Comparison of ENCODE assay signal across 1 cellular context in the genomic region with DNA sequence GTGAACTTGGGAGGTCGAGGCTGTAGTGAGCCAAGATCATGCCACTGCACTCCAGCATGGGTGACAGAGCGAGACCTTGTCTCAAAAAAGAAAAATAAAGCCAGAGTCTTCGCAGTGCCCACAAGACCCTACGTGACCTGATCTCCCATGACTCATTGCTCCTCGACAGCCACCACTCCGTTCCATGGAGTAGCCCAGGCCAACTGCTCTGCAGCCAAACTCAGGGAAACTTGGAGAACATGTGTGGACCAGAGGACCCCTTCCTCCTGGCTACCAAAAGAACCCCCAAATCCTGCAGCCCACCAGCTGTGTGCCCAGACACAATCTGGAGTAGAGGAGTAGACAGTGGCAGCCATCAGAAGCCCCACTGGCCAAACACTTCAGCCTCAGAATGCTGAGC.
A peak's percentile ranks its signal among the peaks of the same experiment; 100 is the strongest.
TF ChIP-seq lines count a peak whose summit lies in the region.

No MANE protein-coding gene starts in this region.

TF ChIP-seq in HepG2, 621 proteins besides CTCF, POLR2A, EP300 and RAD21 (continued from another document):
- TF ChIP-seq, protein P1, sequence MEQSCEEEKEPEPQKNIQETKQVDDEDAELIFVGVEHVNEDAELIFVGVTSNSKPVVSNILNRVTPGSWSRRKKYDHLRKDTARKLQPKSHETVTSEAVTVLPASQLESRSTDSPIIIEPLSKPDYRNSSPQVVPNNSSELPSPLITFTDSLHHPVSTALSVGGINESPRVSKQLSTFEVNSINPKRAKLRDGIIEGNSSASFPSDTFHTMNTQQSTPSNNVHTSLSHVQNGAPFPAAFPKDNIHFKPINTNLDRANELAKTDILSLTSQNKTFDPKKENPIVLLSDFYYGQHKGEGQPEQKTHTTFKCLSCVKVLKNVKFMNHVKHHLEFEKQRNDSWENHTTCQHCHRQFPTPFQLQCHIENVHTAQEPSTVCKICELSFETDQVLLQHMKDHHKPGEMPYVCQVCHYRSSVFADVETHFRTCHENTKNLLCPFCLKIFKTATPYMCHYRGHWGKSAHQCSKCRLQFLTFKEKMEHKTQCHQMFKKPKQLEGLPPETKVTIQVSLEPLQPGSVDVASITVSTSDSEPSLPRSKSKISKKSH (CRISPR knock-in tag; IDR thresholded peaks at IDR 0.05; ENCODE audit: borderline replicate concordance), result no peak
- TF ChIP-seq ZNF687 (CRISPR knock-in tag; IDR thresholded peaks at IDR 0.05) (peak; percentile 26; the same call in 1 of the 2 replicates), FUBP1 (CRISPR knock-in tag; IDR thresholded peaks at IDR 0.05; ENCODE audit: borderline replicate concordance) (no peak)
- TF ChIP-seq, protein P2, sequence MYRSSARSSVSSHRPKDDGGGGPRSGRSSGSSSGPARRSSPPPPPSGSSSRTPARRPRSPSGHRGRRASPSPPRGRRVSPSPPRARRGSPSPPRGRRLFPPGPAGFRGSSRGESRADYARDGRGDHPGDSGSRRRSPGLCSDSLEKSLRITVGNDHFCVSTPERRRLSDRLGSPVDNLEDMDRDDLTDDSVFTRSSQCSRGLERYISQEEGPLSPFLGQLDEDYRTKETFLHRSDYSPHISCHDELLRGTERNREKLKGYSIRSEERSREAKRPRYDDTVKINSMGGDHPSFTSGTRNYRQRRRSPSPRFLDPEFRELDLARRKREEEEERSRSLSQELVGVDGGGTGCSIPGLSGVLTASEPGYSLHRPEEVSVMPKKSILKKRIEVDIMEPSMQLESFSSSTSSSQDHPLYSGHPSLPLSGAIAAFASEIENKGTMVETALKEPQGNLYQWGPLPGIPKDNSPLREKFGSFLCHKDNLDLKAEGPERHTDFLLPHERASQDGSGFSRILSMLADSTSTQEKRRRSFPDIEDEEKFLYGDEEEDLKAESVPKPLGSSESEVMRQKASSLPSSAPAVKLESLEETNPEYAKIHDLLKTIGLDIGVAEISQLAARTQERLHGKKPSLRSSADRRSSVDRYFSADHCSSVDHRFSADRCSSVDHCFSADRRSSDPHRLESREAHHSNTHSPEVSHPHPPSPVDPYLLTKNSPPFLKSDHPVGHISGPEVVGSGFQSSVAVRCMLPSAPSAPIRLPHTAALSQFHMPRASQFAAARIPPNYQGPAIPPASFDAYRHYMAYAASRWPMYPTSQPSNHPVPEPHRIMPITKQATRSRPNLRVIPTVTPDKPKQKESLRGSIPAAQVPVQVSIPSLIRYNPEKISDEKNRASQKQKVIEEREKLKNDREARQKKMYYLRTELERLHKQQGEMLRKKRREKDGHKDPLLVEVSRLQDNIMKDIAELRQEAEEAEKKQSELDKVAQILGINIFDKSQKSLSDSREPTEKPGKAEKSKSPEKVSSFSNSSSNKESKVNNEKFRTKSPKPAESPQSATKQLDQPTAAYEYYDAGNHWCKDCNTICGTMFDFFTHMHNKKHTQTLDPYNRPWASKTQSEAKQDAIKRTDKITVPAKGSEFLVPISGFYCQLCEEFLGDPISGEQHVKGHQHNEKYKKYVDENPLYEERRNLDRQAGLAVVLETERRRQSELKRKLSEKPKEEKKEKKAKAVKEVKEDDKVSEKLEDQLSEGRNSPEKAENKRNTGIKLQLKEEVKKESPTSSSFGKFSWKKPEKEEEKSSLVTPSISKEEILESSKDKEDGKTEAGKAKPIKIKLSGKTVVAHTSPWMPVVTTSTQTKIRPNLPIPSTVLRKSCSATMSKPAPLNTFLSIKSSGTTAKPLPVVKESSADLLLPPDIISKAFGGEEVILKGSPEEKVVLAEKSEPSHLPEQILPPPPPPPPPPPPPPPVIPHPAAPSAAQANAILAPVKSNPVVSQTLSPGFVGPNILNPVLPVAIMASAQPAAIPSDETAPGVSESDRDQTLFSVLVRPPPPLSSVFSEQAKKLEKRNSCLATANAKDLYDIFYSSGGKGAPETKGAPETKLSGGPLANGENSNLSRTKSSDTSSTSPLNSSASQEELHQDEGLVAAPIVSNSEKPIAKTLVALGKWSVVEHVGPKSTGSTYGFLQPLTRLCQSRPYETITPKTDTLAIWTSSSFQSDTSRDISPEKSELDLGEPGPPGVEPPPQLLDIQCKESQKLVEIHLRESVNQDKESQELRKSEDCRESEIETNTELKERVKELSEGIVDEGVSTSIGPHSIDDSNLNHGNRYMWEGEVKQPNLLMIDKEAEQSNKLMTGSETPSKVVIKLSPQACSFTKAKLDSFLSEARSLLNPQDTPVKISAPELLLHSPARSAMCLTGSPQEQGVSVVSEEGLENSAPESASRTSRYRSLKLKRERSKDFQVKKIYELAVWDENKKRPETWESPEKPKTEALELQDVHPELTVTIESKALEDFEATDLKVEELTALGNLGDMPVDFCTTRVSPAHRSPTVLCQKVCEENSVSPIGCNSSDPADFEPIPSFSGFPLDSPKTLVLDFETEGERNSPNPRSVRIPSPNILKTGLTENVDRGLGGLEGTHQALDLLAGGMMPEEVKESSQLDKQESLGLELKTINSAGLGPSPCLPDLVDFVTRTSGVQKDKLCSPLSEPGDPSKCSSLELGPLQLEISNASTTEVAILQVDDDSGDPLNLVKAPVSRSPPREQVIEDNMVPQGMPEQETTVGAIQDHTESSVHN (CRISPR knock-in tag; IDR thresholded peaks at IDR 0.05), result no peak
TF ChIP-seq in HepG2: peak in this region for 1.
